In the genomic region with DNA sequence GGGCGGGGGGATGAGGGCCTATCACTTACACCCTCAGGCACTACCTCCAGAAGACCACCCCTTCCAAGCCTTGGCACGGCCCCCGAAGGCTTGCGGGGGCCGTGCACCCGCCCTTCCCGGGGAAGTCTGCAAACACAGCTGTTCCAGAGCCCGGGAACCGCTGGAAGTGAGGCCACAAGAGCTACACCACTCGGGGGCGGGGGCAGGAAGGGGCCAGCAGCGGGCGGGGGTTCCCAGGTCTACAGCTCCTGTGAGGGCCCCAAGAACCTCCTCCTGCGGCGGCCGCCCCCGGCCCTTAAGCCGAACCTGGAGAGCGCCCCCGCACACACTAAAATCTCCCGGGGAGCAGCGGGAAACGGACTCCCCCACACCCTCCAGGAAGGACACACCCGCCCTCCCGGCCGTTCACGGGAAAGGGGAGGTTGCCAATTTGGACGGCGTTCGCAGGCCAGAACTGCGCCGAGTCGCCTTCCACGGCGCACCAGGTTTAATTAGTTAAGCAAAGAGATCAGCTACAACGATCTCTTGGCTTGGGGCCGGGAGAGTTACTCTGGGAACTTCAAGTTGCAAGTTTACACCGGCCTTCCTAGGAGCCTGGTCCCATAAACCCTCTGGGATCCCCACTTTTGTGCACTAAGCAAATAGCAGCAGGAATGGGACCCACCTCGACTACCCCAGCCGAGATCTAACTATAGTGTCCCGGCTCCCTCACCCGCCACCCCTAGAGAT, we compare ENCODE assay signal across 1 cellular context.
TF ChIP-seq lines count a peak whose summit lies in the region.

No MANE protein-coding gene starts in this region.

TF ChIP-seq in GM23338, 12 proteins besides CTCF, POLR2A, EP300 and RAD21 (continued from another document):
- TF ChIP-seq, protein P1, sequence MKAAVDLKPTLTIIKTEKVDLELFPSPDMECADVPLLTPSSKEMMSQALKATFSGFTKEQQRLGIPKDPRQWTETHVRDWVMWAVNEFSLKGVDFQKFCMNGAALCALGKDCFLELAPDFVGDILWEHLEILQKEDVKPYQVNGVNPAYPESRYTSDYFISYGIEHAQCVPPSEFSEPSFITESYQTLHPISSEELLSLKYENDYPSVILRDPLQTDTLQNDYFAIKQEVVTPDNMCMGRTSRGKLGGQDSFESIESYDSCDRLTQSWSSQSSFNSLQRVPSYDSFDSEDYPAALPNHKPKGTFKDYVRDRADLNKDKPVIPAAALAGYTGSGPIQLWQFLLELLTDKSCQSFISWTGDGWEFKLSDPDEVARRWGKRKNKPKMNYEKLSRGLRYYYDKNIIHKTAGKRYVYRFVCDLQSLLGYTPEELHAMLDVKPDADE (IDR thresholded peaks at IDR 0.05), result no peak
- TF ChIP-seq CREB1 (CRISPR knock-in tag; IDR thresholded peaks at IDR 0.05; ENCODE audit: low read depth), result no peak
- no peak for TF ChIP-seq EZH2 (IDR thresholded peaks at IDR 0.05; ENCODE audit: low read depth, unreplicated experiment)
- TF ChIP-seq, protein P2, sequence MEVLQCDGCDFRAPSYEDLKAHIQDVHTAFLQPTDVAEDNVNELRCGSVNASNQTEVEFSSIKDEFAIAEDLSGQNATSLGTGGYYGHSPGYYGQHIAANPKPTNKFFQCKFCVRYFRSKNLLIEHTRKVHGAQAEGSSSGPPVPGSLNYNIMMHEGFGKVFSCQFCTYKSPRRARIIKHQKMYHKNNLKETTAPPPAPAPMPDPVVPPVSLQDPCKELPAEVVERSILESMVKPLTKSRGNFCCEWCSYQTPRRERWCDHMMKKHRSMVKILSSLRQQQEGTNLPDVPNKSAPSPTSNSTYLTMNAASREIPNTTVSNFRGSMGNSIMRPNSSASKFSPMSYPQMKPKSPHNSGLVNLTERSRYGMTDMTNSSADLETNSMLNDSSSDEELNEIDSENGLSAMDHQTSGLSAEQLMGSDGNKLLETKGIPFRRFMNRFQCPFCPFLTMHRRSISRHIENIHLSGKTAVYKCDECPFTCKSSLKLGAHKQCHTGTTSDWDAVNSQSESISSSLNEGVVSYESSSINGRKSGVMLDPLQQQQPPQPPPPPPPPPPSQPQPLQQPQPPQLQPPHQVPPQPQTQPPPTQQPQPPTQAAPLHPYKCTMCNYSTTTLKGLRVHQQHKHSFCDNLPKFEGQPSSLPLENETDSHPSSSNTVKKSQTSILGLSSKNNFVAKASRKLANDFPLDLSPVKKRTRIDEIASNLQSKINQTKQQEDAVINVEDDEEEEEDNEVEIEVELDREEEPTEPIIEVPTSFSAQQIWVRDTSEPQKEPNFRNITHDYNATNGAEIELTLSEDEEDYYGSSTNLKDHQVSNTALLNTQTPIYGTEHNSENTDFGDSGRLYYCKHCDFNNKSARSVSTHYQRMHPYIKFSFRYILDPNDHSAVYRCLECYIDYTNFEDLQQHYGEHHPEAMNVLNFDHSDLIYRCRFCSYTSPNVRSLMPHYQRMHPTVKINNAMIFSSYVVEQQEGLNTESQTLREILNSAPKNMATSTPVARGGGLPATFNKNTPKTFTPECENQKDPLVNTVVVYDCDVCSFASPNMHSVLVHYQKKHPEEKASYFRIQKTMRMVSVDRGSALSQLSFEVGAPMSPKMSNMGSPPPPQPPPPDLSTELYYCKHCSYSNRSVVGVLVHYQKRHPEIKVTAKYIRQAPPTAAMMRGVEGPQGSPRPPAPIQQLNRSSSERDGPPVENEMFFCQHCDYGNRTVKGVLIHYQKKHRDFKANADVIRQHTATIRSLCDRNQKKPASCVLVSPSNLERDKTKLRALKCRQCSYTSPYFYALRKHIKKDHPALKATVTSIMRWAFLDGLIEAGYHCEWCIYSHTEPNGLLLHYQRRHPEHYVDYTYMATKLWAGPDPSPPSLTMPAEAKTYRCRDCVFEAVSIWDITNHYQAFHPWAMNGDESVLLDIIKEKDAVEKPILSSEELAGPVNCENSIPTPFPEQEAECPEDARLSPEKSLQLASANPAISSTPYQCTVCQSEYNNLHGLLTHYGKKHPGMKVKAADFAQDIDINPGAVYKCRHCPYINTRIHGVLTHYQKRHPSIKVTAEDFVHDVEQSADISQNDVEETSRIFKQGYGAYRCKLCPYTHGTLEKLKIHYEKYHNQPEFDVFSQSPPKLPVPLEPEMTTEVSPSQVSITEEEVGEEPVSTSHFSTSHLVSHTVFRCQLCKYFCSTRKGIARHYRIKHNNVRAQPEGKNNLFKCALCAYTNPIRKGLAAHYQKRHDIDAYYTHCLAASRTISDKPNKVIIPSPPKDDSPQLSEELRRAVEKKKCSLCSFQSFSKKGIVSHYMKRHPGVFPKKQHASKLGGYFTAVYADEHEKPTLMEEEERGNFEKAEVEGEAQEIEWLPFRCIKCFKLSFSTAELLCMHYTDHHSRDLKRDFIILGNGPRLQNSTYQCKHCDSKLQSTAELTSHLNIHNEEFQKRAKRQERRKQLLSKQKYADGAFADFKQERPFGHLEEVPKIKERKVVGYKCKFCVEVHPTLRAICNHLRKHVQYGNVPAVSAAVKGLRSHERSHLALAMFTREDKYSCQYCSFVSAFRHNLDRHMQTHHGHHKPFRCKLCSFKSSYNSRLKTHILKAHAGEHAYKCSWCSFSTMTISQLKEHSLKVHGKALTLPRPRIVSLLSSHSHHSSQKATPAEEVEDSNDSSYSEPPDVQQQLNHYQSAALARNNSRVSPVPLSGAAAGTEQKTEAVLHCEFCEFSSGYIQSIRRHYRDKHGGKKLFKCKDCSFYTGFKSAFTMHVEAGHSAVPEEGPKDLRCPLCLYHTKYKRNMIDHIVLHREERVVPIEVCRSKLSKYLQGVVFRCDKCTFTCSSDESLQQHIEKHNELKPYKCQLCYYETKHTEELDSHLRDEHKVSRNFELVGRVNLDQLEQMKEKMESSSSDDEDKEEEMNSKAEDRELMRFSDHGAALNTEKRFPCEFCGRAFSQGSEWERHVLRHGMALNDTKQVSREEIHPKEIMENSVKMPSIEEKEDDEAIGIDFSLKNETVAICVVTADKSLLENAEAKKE (CRISPR knock-in tag; IDR thresholded peaks at IDR 0.05), result no peak
- TF ChIP-seq NANOG (IDR thresholded peaks at IDR 0.05; ENCODE audit: borderline replicate concordance), result no peak
- TF ChIP-seq, protein P3, sequence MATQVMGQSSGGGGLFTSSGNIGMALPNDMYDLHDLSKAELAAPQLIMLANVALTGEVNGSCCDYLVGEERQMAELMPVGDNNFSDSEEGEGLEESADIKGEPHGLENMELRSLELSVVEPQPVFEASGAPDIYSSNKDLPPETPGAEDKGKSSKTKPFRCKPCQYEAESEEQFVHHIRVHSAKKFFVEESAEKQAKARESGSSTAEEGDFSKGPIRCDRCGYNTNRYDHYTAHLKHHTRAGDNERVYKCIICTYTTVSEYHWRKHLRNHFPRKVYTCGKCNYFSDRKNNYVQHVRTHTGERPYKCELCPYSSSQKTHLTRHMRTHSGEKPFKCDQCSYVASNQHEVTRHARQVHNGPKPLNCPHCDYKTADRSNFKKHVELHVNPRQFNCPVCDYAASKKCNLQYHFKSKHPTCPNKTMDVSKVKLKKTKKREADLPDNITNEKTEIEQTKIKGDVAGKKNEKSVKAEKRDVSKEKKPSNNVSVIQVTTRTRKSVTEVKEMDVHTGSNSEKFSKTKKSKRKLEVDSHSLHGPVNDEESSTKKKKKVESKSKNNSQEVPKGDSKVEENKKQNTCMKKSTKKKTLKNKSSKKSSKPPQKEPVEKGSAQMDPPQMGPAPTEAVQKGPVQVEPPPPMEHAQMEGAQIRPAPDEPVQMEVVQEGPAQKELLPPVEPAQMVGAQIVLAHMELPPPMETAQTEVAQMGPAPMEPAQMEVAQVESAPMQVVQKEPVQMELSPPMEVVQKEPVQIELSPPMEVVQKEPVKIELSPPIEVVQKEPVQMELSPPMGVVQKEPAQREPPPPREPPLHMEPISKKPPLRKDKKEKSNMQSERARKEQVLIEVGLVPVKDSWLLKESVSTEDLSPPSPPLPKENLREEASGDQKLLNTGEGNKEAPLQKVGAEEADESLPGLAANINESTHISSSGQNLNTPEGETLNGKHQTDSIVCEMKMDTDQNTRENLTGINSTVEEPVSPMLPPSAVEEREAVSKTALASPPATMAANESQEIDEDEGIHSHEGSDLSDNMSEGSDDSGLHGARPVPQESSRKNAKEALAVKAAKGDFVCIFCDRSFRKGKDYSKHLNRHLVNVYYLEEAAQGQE (IDR thresholded peaks at IDR 0.05; ENCODE audit: unreplicated experiment), result no peak
- TF ChIP-seq ZNF331 (CRISPR knock-in tag; IDR thresholded peaks at IDR 0.05; ENCODE audit: low read depth), result no peak
- TF ChIP-seq JUNB (IDR thresholded peaks at IDR 0.05; ENCODE audit: unreplicated experiment), result no peak
- no peak for TF ChIP-seq POLR2AphosphoS5 (IDR thresholded peaks at IDR 0.05; ENCODE audit: low read depth)
